Comparison of ENCODE assay signal across 34 cellular contexts in genomic region chr4:67765401-67765800, GRCh38. TPM values are rescaled to one million over a fixed set of nuclear protein-coding genes. Genes with fewer than 3 reads are reported as not detected.
"Had no signal": no experiment of that assay in that cellular context is flagged by ENCODE, and none has a peak within 500 bp of the region (broad histone marks: within the 10 kb centered on the region; RNA-seq: fewer than 3 reads in every experiment).

No MANE protein-coding gene starts in this region.

- H3K4me3 ChIP-seq: breast epithelium, colonic mucosa, dorsolateral prefrontal cortex, esophagus muscularis mucosa, lower lobe of right lung, thoracic aorta had no signal

- H3K36me3 ChIP-seq: breast epithelium, colonic mucosa, esophagus muscularis mucosa, lower lobe of right lung, thoracic aorta had no signal

- H3K27ac Mint-ChIP-seq: activated naive CD8-positive, alpha-beta T cell treated with anti-CD3 and anti-CD28 coated beads for 36 hours; effector memory CD8-positive, alpha-beta T cell; immature natural killer cell; stimulated activated memory B cell treated with anti-CD40 and anti-IgM and Interleukin-4, amounts not matched to agents 10 μg/mL and 1 μg/mL and 100 μg/mL, for 72 hours; type B pancreatic cell; WTC11 had no signal

- H3K36me3 Mint-ChIP-seq: activated naive CD8-positive, alpha-beta T cell treated with anti-CD3 and anti-CD28 coated beads for 36 hours; naive B cell; type B pancreatic cell; WTC11 had no signal

- DNase-seq: activated CD4-positive, alpha-beta T cell treated with anti-CD3 and anti-CD28 coated beads, Interleukin-2, amount 50 U/mL, for 4 hours; activated CD8-positive, alpha-beta memory T cell treated with anti-CD3 and anti-CD28 coated beads, Interleukin-2, amount 50 U/mL, for 48 hours; activated naive CD4-positive, alpha-beta T cell treated with Interleukin-2 at 50 U/mL for 16 hours; activated naive CD8-positive, alpha-beta T cell treated with anti-CD3 and anti-CD28 coated beads for 36 hours; activated T-cell treated with anti-CD3 and anti-CD28 coated beads, Interleukin-2, amount 50 U/mL, for 4 hours; colonic mucosa; dorsolateral prefrontal cortex; effector memory CD8-positive, alpha-beta T cell; foreskin melanocyte; immature natural killer cell; lower lobe of right lung; mesendoderm; naive B cell; nucleus accumbens; posterior cingulate gyrus; small intestine; stimulated activated CD4-positive, alpha-beta T cell treated with anti-CD3 and anti-CD28 coated beads, Interleukin-15, amount 100 ng/mL, for 24 hours; T-helper 9 cell had no signal

- ATAC-seq: activated T-cell treated with anti-CD3 and anti-CD28 coated beads, Interleukin-2, amount 50 U/mL, for 4 hours; effector memory CD8-positive, alpha-beta T cell; left lobe of liver; lower lobe of right lung; sciatic nerve; stimulated activated memory B cell treated with anti-CD40 and anti-IgM and Interleukin-4, amounts not matched to agents 10 μg/mL and 1 μg/mL and 100 μg/mL, for 72 hours; WTC11 had no signal

- H3K4me1 ChIP-seq: breast epithelium, colonic mucosa, esophagus muscularis mucosa had no signal

- H3K9me3 ChIP-seq: breast epithelium, colonic mucosa, esophagus muscularis mucosa, lower lobe of right lung, thoracic aorta had no signal

- H3K27ac ChIP-seq: breast epithelium, colonic mucosa, dorsolateral prefrontal cortex, esophagus muscularis mucosa, lower lobe of right lung, thoracic aorta had no signal

- H3K9me3 Mint-ChIP-seq: activated naive CD8-positive, alpha-beta T cell treated with anti-CD3 and anti-CD28 coated beads for 36 hours; activated T-cell treated with anti-CD3 and anti-CD28 coated beads, Interleukin-2, amount 50 U/mL, for 4 hours; central memory CD8-positive, alpha-beta T cell; effector memory CD8-positive, alpha-beta T cell; immature natural killer cell; stimulated activated memory B cell treated with anti-CD40 and anti-IgM and Interleukin-4, amounts not matched to agents 10 μg/mL and 1 μg/mL and 100 μg/mL, for 72 hours; type B pancreatic cell; WTC11 had no signal

- H3K4me3 Mint-ChIP-seq: activated naive CD8-positive, alpha-beta T cell treated with anti-CD3 and anti-CD28 coated beads for 36 hours; activated T-cell treated with anti-CD3 and anti-CD28 coated beads, Interleukin-2, amount 50 U/mL, for 4 hours; central memory CD8-positive, alpha-beta T cell; effector memory CD8-positive, alpha-beta T cell; immature natural killer cell; naive B cell; stimulated activated memory B cell treated with anti-CD40 and anti-IgM and Interleukin-4, amounts not matched to agents 10 μg/mL and 1 μg/mL and 100 μg/mL, for 72 hours; type B pancreatic cell; WTC11 had no signal

- H3K27me3 Mint-ChIP-seq: activated naive CD8-positive, alpha-beta T cell treated with anti-CD3 and anti-CD28 coated beads for 36 hours; central memory CD8-positive, alpha-beta T cell; effector memory CD8-positive, alpha-beta T cell; naive B cell; stimulated activated memory B cell treated with anti-CD40 and anti-IgM and Interleukin-4, amounts not matched to agents 10 μg/mL and 1 μg/mL and 100 μg/mL, for 72 hours; type B pancreatic cell had no signal

- H3K27me3 ChIP-seq: breast epithelium, colonic mucosa, dorsolateral prefrontal cortex, esophagus muscularis mucosa had no signal

RNA-seq across cellular contexts. Expression of gene GNRHR, which starts 11.2 kb away (rescaled TPM):
- total RNA-seq: activated CD8-positive, alpha-beta memory T cell treated with anti-CD3 and anti-CD28 coated beads for 36 hours; activated naive CD8-positive, alpha-beta T cell treated with anti-CD3 and anti-CD28 coated beads for 36 hours; activated T-cell treated with anti-CD3 and anti-CD28 coated beads, Interleukin-2, amount 50 U/mL, for 4 hours; breast epithelium; colonic mucosa; dorsolateral prefrontal cortex; endothelial cell of umbilical vein; kidney epithelial cell; left lobe of liver; lower lobe of right lung; mucosa of gallbladder; renal cortical epithelial cell; sciatic nerve; T-helper 1 cell treated with Interleukin-12 subunit alpha and Interleukin-12 subunit beta and Interleukin-4 antibody, amounts not matched to agents 30 ng/mL and 1 ng/mL, for 36 hours; thoracic aorta; WTC11 had no signal
- polyA plus RNA-seq: endothelial cell of umbilical vein, immature natural killer cell, neural cell, small intestine had no signal
